ENCODE assay signal across 9 cellular contexts in genomic region chr2:196239622-196240587, GRCh38.
DNase-seq lines count a peak whose midpoint lies in the region; ATAC-seq lines count a peak whose summit lies in the region.
"Had no signal": no experiment of that assay in that cellular context is flagged by ENCODE, and none has a peak within 500 bp of the region (broad histone marks: within the 10 kb centered on the region; RNA-seq: fewer than 3 reads in every experiment).

No MANE protein-coding gene starts in this region.

- peak; percentile 85 for ATAC-seq in GM21723 (IDR thresholded peaks at IDR 0.05; ENCODE audit: unreplicated experiment)

- H3K27ac ChIP-seq in KOPT-K1 (ENCODE audit: low read depth, low read length, poor library complexity, severe bottlenecking) (peak overlapping the region; percentile 76), substantia nigra (ENCODE audit: low read depth, low read length, poor library complexity, severe bottlenecking) (peak overlapping the region; percentile 51)

- peaks cover 8% of the 10 kb centered on the region for H3K9me3 ChIP-seq in KOPT-K1 (ENCODE audit: insufficient read depth, low read length, poor library complexity, severe bottlenecking)
- H3K9me3 ChIP-seq: thoracic aorta had no signal

- no peaks in the 10 kb centered on the region for H3K36me3 ChIP-seq in KOPT-K1 (ENCODE audit: insufficient read depth, low read length)
- H3K36me3 ChIP-seq: thoracic aorta had no signal

- no peaks in the 10 kb centered on the region for H3K27me3 Mint-ChIP-seq in dendritic cell treated with granulocyte-macrophage colony-stimulating factor and Interleukin-4, amounts not matched to agents 40 ng/mL and 50 ng/mL, for 4 days

- intact Hi-C loops in dendritic cell treated with granulocyte-macrophage colony-stimulating factor and Interleukin-4, amounts not matched to agents 40 ng/mL and 50 ng/mL, for 4 days (cut with micrococcal nuclease) = no loop called here

- peaks cover 55% of the 10 kb centered on the region for H3K4me1 Mint-ChIP-seq in dendritic cell treated with granulocyte-macrophage colony-stimulating factor and Interleukin-4, amounts not matched to agents 40 ng/mL and 50 ng/mL, for 4 days (ENCODE audit: low read depth)

- no peaks in the 10 kb centered on the region for H3K9me3 Mint-ChIP-seq in dendritic cell treated with granulocyte-macrophage colony-stimulating factor and Interleukin-4, amounts not matched to agents 40 ng/mL and 50 ng/mL, for 4 days

- H3K27ac Mint-ChIP-seq in dendritic cell treated with granulocyte-macrophage colony-stimulating factor and Interleukin-4, amounts not matched to agents 40 ng/mL and 50 ng/mL, for 4 days = peak overlapping the region; percentile 92

- H3K4me3 Mint-ChIP-seq in dendritic cell treated with granulocyte-macrophage colony-stimulating factor and Interleukin-4, amounts not matched to agents 40 ng/mL and 50 ng/mL, for 4 days = no peak overlapping the region

- DNase-seq in Daoy (ENCODE audit: low read depth) (peak; percentile 92), myocyte (ENCODE audit: low read depth) (peak; percentile 71), substantia nigra (lab: John Stamatoyannopoulos, UW) (peak in 20 of 49 donors; percentile 1 to 41 (median 12)), superior temporal gyrus (ENCODE audit: extremely low spot score) (no peak)
- peak; percentile 69 for DNase-seq in activated CD4-positive, alpha-beta T cell treated with anti-CD3 and anti-CD28 coated beads for 1 hour

- H3K36me3 Mint-ChIP-seq in dendritic cell treated with granulocyte-macrophage colony-stimulating factor and Interleukin-4, amounts not matched to agents 40 ng/mL and 50 ng/mL, for 4 days (ENCODE audit: low read depth) = no peaks in the 10 kb centered on the region
